In genomic region chr1:228006034-228006792, GRCh38 we compare ENCODE assay signal across 15 cellular contexts. TPM values are rescaled to one million over a fixed set of nuclear protein-coding genes. Genes with fewer than 3 reads are reported as not detected.
DNase-seq lines count a peak whose midpoint lies in the region; ATAC-seq and TF ChIP-seq lines count a peak whose summit lies in the region.
"Had no signal": no experiment of that assay in that cellular context is flagged by ENCODE, and none has a peak within 500 bp of the region (broad histone marks: within the 10 kb centered on the region; RNA-seq: fewer than 3 reads in every experiment).

No MANE protein-coding gene starts in this region.

- DNase-seq in DMS 273 (lab: John Stamatoyannopoulos, UW; ENCODE audit: unreplicated experiment) (peak; percentile 57), DMS 273 treated with DMSO at 0.1 percent for 48 hours (lab: John Stamatoyannopoulos, UW) (no peak), NCI-H69 (lab: John Stamatoyannopoulos, UW) (peak; percentile 30), prostate gland (ENCODE audit: low spot score) (no peak), chondrocyte (ENCODE audit: low spot score) (no peak), T-helper 1 cell (no peak)
- DNase-seq: activated naive CD8-positive, alpha-beta T cell treated with anti-CD3 and anti-CD28 coated beads, Interleukin-2, amount 50 U/mL, for 24 hours; colonic mucosa; kidney glomerular epithelial cell; T-helper 9 cell had no signal

- H3K4me3 Mint-ChIP-seq in chondrocyte (ENCODE audit: unreplicated experiment), result no peak overlapping the region
- H3K4me3 Mint-ChIP-seq: activated naive CD8-positive, alpha-beta T cell treated with anti-CD3 and anti-CD28 coated beads, Interleukin-2, amount 50 U/mL, for 24 hours had no signal

- no peak overlapping the region for H3K27ac ChIP-seq in prostate gland
- H3K27ac ChIP-seq: 22Rv1, colonic mucosa, thoracic aorta had no signal

- H3K4me3 ChIP-seq in iPS-11a (ENCODE audit: low read depth, low read length) (peak overlapping the region; percentile 20), prostate gland (peak overlapping the region; percentile 22)
- H3K4me3 ChIP-seq: colonic mucosa, thoracic aorta had no signal

- H3K4me1 Mint-ChIP-seq in chondrocyte (ENCODE audit: low read depth), result peaks cover 4% of the 10 kb centered on the region

- no peaks in the 10 kb centered on the region for H3K4me1 ChIP-seq in prostate gland (replicated peaks)
- H3K4me1 ChIP-seq: colonic mucosa had no signal

- H3K27ac Mint-ChIP-seq in chondrocyte (ENCODE audit: unreplicated experiment), result no peak overlapping the region
- H3K27ac Mint-ChIP-seq: activated naive CD8-positive, alpha-beta T cell treated with anti-CD3 and anti-CD28 coated beads, Interleukin-2, amount 50 U/mL, for 24 hours; naive thymus-derived CD4-positive, alpha-beta T cell had no signal

- H3K36me3 Mint-ChIP-seq in chondrocyte (ENCODE audit: low read depth), result no peaks in the 10 kb centered on the region
- H3K36me3 Mint-ChIP-seq: naive thymus-derived CD4-positive, alpha-beta T cell had no signal

- no peaks in the 10 kb centered on the region for H3K36me3 ChIP-seq in prostate gland
- H3K36me3 ChIP-seq: colonic mucosa, thoracic aorta had no signal

- WGBS in prostate gland, result 8% methylated on average over 18 of the region's 53 CpGs

- peaks cover 3% of the 10 kb centered on the region for H3K27me3 ChIP-seq in prostate gland (replicated peaks; ENCODE audit: insufficient read depth)

- H3K27me3 Mint-ChIP-seq in chondrocyte (ENCODE audit: low read depth), result peaks cover 77% of the 10 kb centered on the region

- TF ChIP-seq CTCF in prostate gland (IDR thresholded peaks at IDR 0.05), result no peak
- no peak for TF ChIP-seq CTCF in chondrocyte (IDR thresholded peaks at IDR 0.05)

- intact Hi-C loops in prostate gland (cut with DNase I), result no loop called here

- H3K9me3 Mint-ChIP-seq in chondrocyte (ENCODE audit: low read depth), result no peaks in the 10 kb centered on the region
- H3K9me3 Mint-ChIP-seq: activated naive CD8-positive, alpha-beta T cell treated with anti-CD3 and anti-CD28 coated beads, Interleukin-2, amount 50 U/mL, for 24 hours had no signal

- no peaks in the 10 kb centered on the region for H3K9me3 ChIP-seq in prostate gland
- H3K9me3 ChIP-seq: colonic mucosa, thoracic aorta had no signal

- ATAC-seq in HG02610 (IDR thresholded peaks at IDR 0.05; ENCODE audit: unreplicated experiment), result no peak
- ATAC-seq: activated naive CD8-positive, alpha-beta T cell treated with anti-CD3 and anti-CD28 coated beads, Interleukin-2, amount 50 U/mL, for 24 hours; naive thymus-derived CD4-positive, alpha-beta T cell had no signal

- no peak for TF ChIP-seq POLR2A in prostate gland (IDR thresholded peaks at IDR 0.05)

RNA-seq across cellular contexts. Expression of gene WNT3A, which starts 0.6 kb away (rescaled TPM):
- 1 to 10 TPM; 2.4 to 4.8 TPM for total RNA-seq in prostate gland
- total RNA-seq in chondrocyte, result not detected in 3 replicates
- total RNA-seq: colonic mucosa; naive thymus-derived CD4-positive, alpha-beta T cell; thoracic aorta had no signal

RNA-seq across cellular contexts. Expression of gene WNT9A, which starts 58.5 kb away (rescaled TPM):
- total RNA-seq in prostate gland (1 to 10 TPM; 1.4 to 2.0 TPM), chondrocyte (2.5 to 4.2 TPM (median 2.7 TPM) in 3 replicates)

Comparison
In these comparisons a context has a peak if more than half of its experiments do, and no peak if none do; other contexts are left out.
1. DNase-seq: peak in DMS 273 (single experiment) and NCI-H69 (single experiment); none in DMS 273 treated with DMSO at 0.1 percent for 48 hours (single experiment), prostate gland (single experiment), chondrocyte (single experiment) and T-helper 1 cell (0 of 5).